ENCODE assay signal across 32 cellular contexts in genomic region chr16:47278571-47278970, GRCh38.
"Had no signal": no experiment of that assay in that cellular context is flagged by ENCODE, and none has a peak within 500 bp of the region (broad histone marks: within the 10 kb centered on the region; RNA-seq: fewer than 3 reads in every experiment).

No MANE protein-coding gene starts in this region.

- H3K4me3 ChIP-seq: SJCRH30, SK-N-MC had no signal

- ATAC-seq: activated CD8-positive, alpha-beta T cell treated with anti-CD3 and anti-CD28 coated beads for 36 hours; activated T-cell treated with anti-CD3 and anti-CD28 coated beads, Interleukin-2, amount 50 U/mL, for 72 hours; activated T-helper 17 cell treated with anti-CD3 and anti-CD28 coated beads, Interleukin-2, amount 50 U/mL, for 72 hours; Panc1 had no signal

- DNase-seq: activated CD4-positive, alpha-beta T cell treated with anti-CD3 and anti-CD28 coated beads, Interleukin-2, amount 10 ng/mL, durations not matched to agents 24 days and 14 days; activated CD4-positive, alpha-beta T cell treated with anti-CD3 and anti-CD28 coated beads, Interleukin-2, amount 50 U/mL, for 4 hours; activated CD8-positive, alpha-beta T cell treated with anti-CD3 and anti-CD28 coated beads for 36 hours; activated effector memory CD4-positive, alpha-beta T cell treated with anti-CD3 and anti-CD28 coated beads, Interleukin-2, amount 50 U/mL, for 16 hours; activated naive CD4-positive, alpha-beta T cell; activated naive CD8-positive, alpha-beta T cell treated with anti-CD3 and anti-CD28 coated beads, Interleukin-2, amount 10 ng/mL, durations not matched to agents 7 days and 5 days; activated T-cell treated with anti-CD3 and anti-CD28 coated beads, Interleukin-2, amount 50 U/mL, for 1 hour; activated T-cell treated with anti-CD3 and anti-CD28 coated beads, Interleukin-2, amount 50 U/mL, for 72 hours; brain microvascular endothelial cell; central memory CD4-positive, alpha-beta T cell; Kasumi-1; KG1; MM.1S; MV-4-11; NCI-H1092; NCI-H1436 treated with DMSO at 0.1 percent for 48 hours; NCI-H187; NCI-H2029 treated with DMSO at 0.1 percent for 48 hours; NCI-H2107; NCI-H226; NCI-H446 treated with DMSO at 0.1 percent for 48 hours; NCI-H524; NCI-H69; SHP77; SJCRH30; SW 1271; T-helper 1 cell; T-helper 2 cell; T-helper 9 cell had no signal
